ENCODE assay signal across 21 cellular contexts in the genomic region with DNA sequence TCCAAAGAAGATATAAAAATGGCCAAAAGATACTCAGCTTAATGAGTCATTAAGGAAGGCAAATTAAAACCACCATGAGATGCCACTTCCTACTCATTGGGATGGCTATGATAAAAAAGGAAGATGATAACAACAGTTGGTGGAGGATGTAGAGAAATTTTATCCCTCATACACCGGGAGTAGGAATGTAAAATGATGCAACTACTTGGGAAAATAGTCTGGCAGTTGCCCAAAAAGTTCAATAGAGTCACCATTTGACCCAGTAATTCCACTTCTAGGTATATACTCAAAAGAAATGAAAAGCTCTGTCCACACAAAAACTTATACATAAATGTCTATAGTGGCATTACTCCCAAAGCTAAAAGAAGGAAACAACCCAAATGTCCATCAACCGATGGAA. TPM values are rescaled to one million over a fixed set of nuclear protein-coding genes. Genes with fewer than 3 reads are reported as not detected.
"Had no signal": no experiment of that assay in that cellular context is flagged by ENCODE, and none has a peak within 500 bp of the region (broad histone marks: within the 10 kb centered on the region; RNA-seq: fewer than 3 reads in every experiment).

No MANE protein-coding gene starts in this region.

- ATAC-seq: esophagus mucosa, psoas muscle, sciatic nerve had no signal

- H3K4me3 Mint-ChIP-seq: activated CD4-positive, alpha-beta T cell treated with anti-CD3 and anti-CD28 coated beads, Interleukin-2, amount 10 ng/mL, durations not matched to agents 7 days and 5 days; mesothelial cell of epicardium; neural crest cell; stimulated activated naive CD8-positive, alpha-beta T cell treated with anti-CD3 and anti-CD28 coated beads, Interleukin-15, Interleukin-2, amounts not matched to agents 100 ng/mL and 50 ng/mL, for 24 hours; T-helper 2 cell treated with Interferon-gamma antibody and Interleukin-4, amounts not matched to agents 5 μg/mL and 100 μg/mL, for 36 hours had no signal

- H3K36me3 Mint-ChIP-seq: mesothelial cell of epicardium had no signal

- DNase-seq: activated CD4-positive, alpha-beta T cell treated with anti-CD3 and anti-CD28 coated beads, Interleukin-2, amount 10 ng/mL, durations not matched to agents 7 days and 5 days; activated CD8-positive, alpha-beta memory T cell treated with anti-CD3 and anti-CD28 coated beads for 24 hours; activated naive CD4-positive, alpha-beta T cell treated with Interleukin-2 at 50 U/mL for 16 hours; aorta; islet precursor cell; psoas muscle; spleen; SW 1271; trophoblast cell had no signal

- H3K9me3 Mint-ChIP-seq: activated CD4-positive, alpha-beta T cell treated with anti-CD3 and anti-CD28 coated beads, Interleukin-2, amount 10 ng/mL, durations not matched to agents 7 days and 5 days; T-helper 2 cell treated with Interferon-gamma antibody and Interleukin-4, amounts not matched to agents 5 μg/mL and 100 μg/mL, for 36 hours had no signal

- H2AFZ ChIP-seq: hepatocyte had no signal

- H3K4me1 ChIP-seq: psoas muscle, spleen, suprapubic skin had no signal

- H3K27ac Mint-ChIP-seq: activated CD4-positive, alpha-beta T cell treated with anti-CD3 and anti-CD28 coated beads, Interleukin-2, amount 10 ng/mL, durations not matched to agents 7 days and 5 days; mesothelial cell of epicardium; stimulated activated naive CD8-positive, alpha-beta T cell treated with anti-CD3 and anti-CD28 coated beads, Interleukin-15, Interleukin-2, amounts not matched to agents 100 ng/mL and 50 ng/mL, for 24 hours; T-helper 2 cell treated with Interferon-gamma antibody and Interleukin-4, amounts not matched to agents 5 μg/mL and 100 μg/mL, for 36 hours had no signal

- H3K36me3 ChIP-seq: cardiac muscle cell, spleen, suprapubic skin had no signal

- H3K27ac ChIP-seq: cardiac muscle cell, hepatocyte, psoas muscle, spleen, suprapubic skin had no signal

- H3K4me1 Mint-ChIP-seq: activated CD4-positive, alpha-beta T cell treated with anti-CD3 and anti-CD28 coated beads, Interleukin-2, amount 10 ng/mL, durations not matched to agents 7 days and 5 days; mesothelial cell of epicardium; neural crest cell had no signal

- H3K4me3 ChIP-seq: cardiac muscle cell, hepatocyte, lung, psoas muscle, spleen, suprapubic skin had no signal

- H3K4me2 ChIP-seq: hepatocyte had no signal

- H3K27me3 ChIP-seq: cardiac muscle cell, hepatocyte, spleen, suprapubic skin had no signal

- H3K9me3 ChIP-seq: psoas muscle, suprapubic skin had no signal

RNA-seq across cellular contexts. Expression of a gene that starts 10.1 kb away (rescaled TPM):
- total RNA-seq: activated CD4-positive, alpha-beta T cell treated with anti-CD3 and anti-CD28 coated beads, Interleukin-2, amount 10 ng/mL, durations not matched to agents 7 days and 5 days; esophagus mucosa; glomerular endothelial cell; mesothelial cell of epicardium; suprapubic skin had no signal
- polyA plus RNA-seq: aorta, psoas muscle had no signal

RNA-seq across cellular contexts. Expression of a gene that starts 38.9 kb away (rescaled TPM):
- total RNA-seq: activated CD4-positive, alpha-beta T cell treated with anti-CD3 and anti-CD28 coated beads, Interleukin-2, amount 10 ng/mL, durations not matched to agents 7 days and 5 days; aorta; cardiac muscle cell; glomerular endothelial cell; lung; mesothelial cell of epicardium; neural crest cell; osteoblast; psoas muscle; sciatic nerve; spleen; suprapubic skin had no signal
- polyA plus RNA-seq: aorta, cardiac muscle cell, hepatocyte, lung, psoas muscle, spleen had no signal
